In the genomic region with DNA sequence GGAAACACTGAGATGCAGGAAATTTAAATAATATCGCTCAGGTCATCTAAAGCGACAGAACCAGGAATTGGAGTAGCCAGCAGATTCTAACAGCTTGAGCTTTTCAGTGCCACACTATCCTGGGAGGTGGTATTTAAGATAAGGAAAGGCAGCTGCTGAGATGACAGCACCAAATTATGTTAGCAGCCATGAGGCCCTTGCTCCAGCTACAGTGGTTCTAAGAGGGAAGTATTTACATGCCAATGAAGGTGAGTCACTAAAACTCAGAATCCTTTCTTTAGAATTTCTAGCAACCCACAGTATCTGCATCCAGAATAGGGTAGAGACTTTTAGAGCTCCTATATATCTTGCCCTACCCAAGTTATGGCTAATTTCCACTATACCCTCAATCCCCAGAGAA, we compare ENCODE assay signal across 13 cellular contexts.
DNase-seq lines count a peak whose midpoint lies in the region; FAIRE-seq and TF ChIP-seq lines count a peak whose summit lies in the region.
"Had no signal": no experiment of that assay in that cellular context is flagged by ENCODE, and none has a peak within 500 bp of the region (broad histone marks: within the 10 kb centered on the region; RNA-seq: fewer than 3 reads in every experiment).

No MANE protein-coding gene starts in this region.

- H3K9me3 Mint-ChIP-seq in nephron = no peaks in the 10 kb centered on the region
- peaks cover 3% of the 10 kb centered on the region for H3K9me3 Mint-ChIP-seq in progenitor cell of endocrine pancreas (ENCODE audit: low read depth)
- H3K9me3 Mint-ChIP-seq: activated naive CD4-positive, alpha-beta T cell treated with anti-CD3 and anti-CD28 coated beads, Interleukin-2, amount 50 U/mL, for 72 hours had no signal

- no peaks in the 10 kb centered on the region for H3K36me3 ChIP-seq in kidney (ENCODE audit: control insufficient read depth in 1 of 2, insufficient read depth in 2 of 2, low read length in 2 of 2)

- FAIRE-seq in RCC 7860 (lab: Jason Lieb, UNC) (no peak), kidney (lab: Jason Lieb, UNC) (no peak)
- FAIRE-seq: D721Med, endothelial cell of umbilical vein had no signal

- H3K4me3 ChIP-seq in fibroblast of villous mesenchyme (ENCODE audit: low read depth, low read length) (no peak overlapping the region), kidney (ENCODE audit: low read length in 2 of 2) (no peak overlapping the region)
- H3K4me3 ChIP-seq: skin epidermis had no signal

- no peaks in the 10 kb centered on the region for H3K9me3 ChIP-seq in kidney (ENCODE audit: control insufficient read depth in 1 of 2, low read length in 2 of 2)

- intact Hi-C loops in kidney (cut with DNase I) = no loop called here

- H3K27ac Mint-ChIP-seq in nephron = peak overlapping the region in 2 of 3 experiments; percentile 39 to 58
- H3K27ac Mint-ChIP-seq in progenitor cell of endocrine pancreas = no peak overlapping the region
- H3K27ac Mint-ChIP-seq: activated naive CD4-positive, alpha-beta T cell treated with anti-CD3 and anti-CD28 coated beads, Interleukin-2, amount 50 U/mL, for 72 hours had no signal

- H3K27me3 Mint-ChIP-seq in nephron (ENCODE audit: low read depth) (no peaks in the 10 kb centered on the region), progenitor cell of endocrine pancreas (peaks cover 3% of the 10 kb centered on the region)

- peak; percentile 60 for DNase-seq in ELR (ENCODE audit: low read depth)
- DNase-seq in RCC 7860 (ENCODE audit: low spot score) = peak; percentile 20
- DNase-seq in fibroblast of villous mesenchyme (ENCODE audit: low read depth) = peak; percentile 86
- no peak for DNase-seq in kidney
- no peak for DNase-seq in Kasumi-1 (lab: John Stamatoyannopoulos, UW)
- DNase-seq in ecto neural progenitor cell (ENCODE audit: low spot score) = no peak
- DNase-seq in progenitor cell of endocrine pancreas (ENCODE audit: low spot score, unreplicated experiment) = no peak
- DNase-seq: activated CD4-positive, alpha-beta T cell treated with anti-CD3 and anti-CD28 coated beads, Interleukin-2, amount 50 U/mL, for 4 hours had no signal

- H3K36me3 Mint-ChIP-seq in nephron (ENCODE audit: low read depth) (no peaks in the 10 kb centered on the region), progenitor cell of endocrine pancreas (ENCODE audit: insufficient read depth) (no peaks in the 10 kb centered on the region)
- H3K36me3 Mint-ChIP-seq: activated naive CD4-positive, alpha-beta T cell treated with anti-CD3 and anti-CD28 coated beads, Interleukin-2, amount 50 U/mL, for 72 hours had no signal

- no peaks in the 10 kb centered on the region for H3K4me1 ChIP-seq in kidney (ENCODE audit: control insufficient read depth in 1 of 2, insufficient read depth in 1 of 2, low read depth in 1 of 2, low read length in 2 of 2)

- TF ChIP-seq CTCF in fibroblast of villous mesenchyme (IDR thresholded peaks at IDR 0.05; ENCODE audit: insufficient read depth, low read depth, low read length) = no peak
- no peak for TF ChIP-seq CTCF in nephron (IDR thresholded peaks at IDR 0.05; ENCODE audit: unreplicated experiment in 3 of 3)
- TF ChIP-seq CTCF in kidney (IDR thresholded peaks at IDR 0.05; ENCODE audit: borderline replicate concordance, extremely low read depth, insufficient read depth) = no peak
- no peak for TF ChIP-seq CTCF in progenitor cell of endocrine pancreas (IDR thresholded peaks at IDR 0.05; ENCODE audit: unreplicated experiment)

- H3K4me3 Mint-ChIP-seq in nephron (no peak overlapping the region), progenitor cell of endocrine pancreas (ENCODE audit: low read depth) (no peak overlapping the region)

- H3K4me1 Mint-ChIP-seq in nephron = peaks cover 60% of the 10 kb centered on the region
- H3K4me1 Mint-ChIP-seq in progenitor cell of endocrine pancreas (ENCODE audit: low read depth) = no peaks in the 10 kb centered on the region

- H3K27ac ChIP-seq in kidney (ENCODE audit: low read depth in 2 of 2, low read length in 2 of 2) = no peak overlapping the region
- H3K27ac ChIP-seq: skin epidermis had no signal

- H3K9ac ChIP-seq in kidney (ENCODE audit: low read length in 2 of 2) = no peak overlapping the region

Comparison
In these comparisons a context has a peak if more than half of its experiments do, and no peak if none do; other contexts are left out.
1. DNase-seq: peak in ELR (single experiment), RCC 7860 (single experiment) and fibroblast of villous mesenchyme (single experiment); none in kidney (single experiment), Kasumi-1 (0 of 2), ecto neural progenitor cell (single experiment) and progenitor cell of endocrine pancreas (single experiment).